Comparison of ENCODE assay signal across 9 cellular contexts in genomic region chr5:150763023-150763793, GRCh38. TPM values are rescaled to one million over a fixed set of nuclear protein-coding genes. Genes with fewer than 3 reads are reported as not detected.
A peak's percentile ranks its signal among the peaks of the same experiment; 100 is the strongest.
DNase-seq lines count a peak whose midpoint lies in the region; ATAC-seq, FAIRE-seq and TF ChIP-seq lines count a peak whose summit lies in the region.
"Had no signal": no experiment of that assay in that cellular context is flagged by ENCODE, and none has a peak within 500 bp of the region (broad histone marks: within the 10 kb centered on the region; RNA-seq: fewer than 3 reads in every experiment).

No MANE protein-coding gene starts in this region.

- intact Hi-C loops in natural killer cell (cut with micrococcal nuclease), result no loop called here

- H3K9me1 ChIP-seq in keratinocyte (ENCODE audit: control insufficient read depth, extremely low read depth, insufficient read depth, low read length), result no peaks in the 10 kb centered on the region

- H3K4me1 ChIP-seq in keratinocyte (ENCODE audit: control insufficient read depth, extremely low read depth, insufficient read depth, low read length), result peaks cover 20% of the 10 kb centered on the region

- no peak for TF ChIP-seq CTCF in natural killer cell (IDR thresholded peaks at IDR 0.05)
- peak in 1 of 3 experiments; percentile 38 for TF ChIP-seq CTCF in keratinocyte (optimal IDR thresholded peaks at IDR 0.05 in 1 of 3, IDR thresholded peaks at IDR 0.05 in 1 of 3, conservative IDR thresholded peaks at IDR 0.05 in 1 of 3; ENCODE audit: extremely low read depth in 1 of 3, insufficient read depth in 2 of 3, low read length in 3 of 3)

- H3K27me3 ChIP-seq in keratinocyte (ENCODE audit: control insufficient read depth, extremely low read depth, insufficient read depth, low read length), result no peaks in the 10 kb centered on the region

- DNase-seq in natural killer cell treated with Interleukin-12 subunit alpha and Interleukin-12 subunit beta and Interleukin-15 and Interleukin-18, amount 100 ng/mL, for 72 hours (ENCODE audit: low spot score), result peak; percentile 69
- no peak for DNase-seq in natural killer cell
- DNase-seq in UCSD-AML1 (lab: John Stamatoyannopoulos, UW; ENCODE audit: unreplicated experiment), result peak; percentile 66
- peak; percentile 77 for DNase-seq in keratinocyte (ENCODE audit: low read depth, low spot score)
- DNase-seq in activated CD4-positive, alpha-beta memory T cell treated with anti-CD3 and anti-CD28 coated beads, Interleukin-2, amount 10 ng/mL, durations not matched to agents 7 days and 5 days, result no peak
- DNase-seq in effector memory CD8-positive, alpha-beta T cell, result no peak
- DNase-seq in T-helper 1 cell, result no peak

- peak overlapping the region; percentile 72 for H3K4me3 Mint-ChIP-seq in natural killer cell treated with Interleukin-12 subunit alpha and Interleukin-12 subunit beta and Interleukin-15 and Interleukin-18, amount 100 ng/mL, for 72 hours
- H3K4me3 Mint-ChIP-seq in natural killer cell, result no peak overlapping the region
- no peak overlapping the region for H3K4me3 Mint-ChIP-seq in activated CD4-positive, alpha-beta memory T cell treated with anti-CD3 and anti-CD28 coated beads, Interleukin-2, amount 10 ng/mL, durations not matched to agents 7 days and 5 days
- H3K4me3 Mint-ChIP-seq in effector memory CD8-positive, alpha-beta T cell, result no peak overlapping the region
- H3K4me3 Mint-ChIP-seq: T-helper 1 cell treated with Interleukin-12 subunit alpha and Interleukin-12 subunit beta and Interleukin-4 antibody, amounts not matched to agents 30 μg/mL and 1 μg/mL, for 36 hours had no signal

- H3K4me2 ChIP-seq in keratinocyte (ENCODE audit: control insufficient read depth, extremely low read depth, insufficient read depth, low read depth, low read length), result peak overlapping the region; percentile 31

- H3K27me3 Mint-ChIP-seq in natural killer cell treated with Interleukin-12 subunit alpha and Interleukin-12 subunit beta and Interleukin-15 and Interleukin-18, amount 100 ng/mL, for 72 hours, result peaks cover 2 to 12% of the 10 kb centered on the region in 2 donors
- H3K27me3 Mint-ChIP-seq in natural killer cell (ENCODE audit: low read depth in 2 of 2), result peaks cover 10 to 14% of the 10 kb centered on the region in 2 donors
- no peaks in the 10 kb centered on the region for H3K27me3 Mint-ChIP-seq in activated CD4-positive, alpha-beta memory T cell treated with anti-CD3 and anti-CD28 coated beads, Interleukin-2, amount 10 ng/mL, durations not matched to agents 7 days and 5 days
- H3K27me3 Mint-ChIP-seq in effector memory CD8-positive, alpha-beta T cell, result peaks cover 21 to 24% of the 10 kb centered on the region in 2 donors

- H2AFZ ChIP-seq in keratinocyte (ENCODE audit: control insufficient read depth, low read length), result peak overlapping the region; percentile 67

- peak overlapping the region; percentile 91 to 94 for H3K27ac Mint-ChIP-seq in natural killer cell treated with Interleukin-12 subunit alpha and Interleukin-12 subunit beta and Interleukin-15 and Interleukin-18, amount 100 ng/mL, for 72 hours
- H3K27ac Mint-ChIP-seq in natural killer cell, result peak overlapping the region in 1 of 2 donors; percentile 23
- H3K27ac Mint-ChIP-seq in activated CD4-positive, alpha-beta memory T cell treated with anti-CD3 and anti-CD28 coated beads, Interleukin-2, amount 10 ng/mL, durations not matched to agents 7 days and 5 days, result no peak overlapping the region
- no peak overlapping the region for H3K27ac Mint-ChIP-seq in effector memory CD8-positive, alpha-beta T cell
- H3K27ac Mint-ChIP-seq: T-helper 1 cell treated with Interleukin-12 subunit alpha and Interleukin-12 subunit beta and Interleukin-4 antibody, amounts not matched to agents 30 μg/mL and 1 μg/mL, for 36 hours had no signal

- CTCF ChIA-PET in activated CD4-positive, alpha-beta memory T cell treated with anti-CD3 and anti-CD28 coated beads, Interleukin-2, amount 10 ng/mL, durations not matched to agents 7 days and 5 days (lab: Charles Lee), result interaction anchor here (1.6 to 2.4 kb wide), 2 partner anchors 15 to 19 kb away, joined by 6 to 8 read pairs; partner anchors contain the start of gene SMIM3

- H4K20me1 ChIP-seq in keratinocyte (ENCODE audit: control insufficient read depth, extremely low read depth, insufficient read depth, low read length), result no peaks in the 10 kb centered on the region

- dilution Hi-C loops in keratinocyte (cut with MboI; ENCODE audit: extremely low pct_ligation_motif_present, low sequenced_read_pairs), result no loop called here

- H3K4me3 ChIP-seq in keratinocyte (ENCODE audit: control insufficient read depth in 2 of 3, extremely low read depth in 1 of 3, insufficient read depth in 2 of 3, low read depth in 1 of 3, low read length in 3 of 3), result no peak overlapping the region

- H3K79me2 ChIP-seq in keratinocyte (ENCODE audit: control insufficient read depth, insufficient read depth, low read length), result peaks cover under 1% of the 10 kb centered on the region

- peaks cover 4% of the 10 kb centered on the region for H3K36me3 Mint-ChIP-seq in natural killer cell treated with Interleukin-12 subunit alpha and Interleukin-12 subunit beta and Interleukin-15 and Interleukin-18, amount 100 ng/mL, for 72 hours
- no peaks in the 10 kb centered on the region for H3K36me3 Mint-ChIP-seq in natural killer cell
- no peaks in the 10 kb centered on the region for H3K36me3 Mint-ChIP-seq in activated CD4-positive, alpha-beta memory T cell treated with anti-CD3 and anti-CD28 coated beads, Interleukin-2, amount 10 ng/mL, durations not matched to agents 7 days and 5 days (ENCODE audit: low read depth)
- no peaks in the 10 kb centered on the region for H3K36me3 Mint-ChIP-seq in effector memory CD8-positive, alpha-beta T cell (ENCODE audit: insufficient read depth)

- peak overlapping the region; percentile 68 for H3K27ac ChIP-seq in keratinocyte (ENCODE audit: control insufficient read depth, insufficient read depth, low read length)

- H3K36me3 ChIP-seq in keratinocyte (ENCODE audit: control insufficient read depth in 2 of 2, extremely low read depth in 1 of 2, insufficient read depth in 2 of 2, low read length in 2 of 2), result no peaks in the 10 kb centered on the region

- POLR2A ChIA-PET in activated CD4-positive, alpha-beta memory T cell treated with anti-CD3 and anti-CD28 coated beads, Interleukin-2, amount 10 ng/mL, durations not matched to agents 7 days and 5 days (lab: Charles Lee), result interaction anchor here (1.4 kb wide), 1 partner anchor 20 kb away, joined by 3 read pairs; no protein-coding TSS in a partner anchor

- H3K9me3 ChIP-seq in keratinocyte (ENCODE audit: control insufficient read depth, low read depth, low read length), result no peaks in the 10 kb centered on the region

- peak overlapping the region; percentile 7 for H3K9ac ChIP-seq in keratinocyte (ENCODE audit: control insufficient read depth, extremely low read depth, insufficient read depth, low read length)

- H3K4me1 Mint-ChIP-seq in natural killer cell treated with Interleukin-12 subunit alpha and Interleukin-12 subunit beta and Interleukin-15 and Interleukin-18, amount 100 ng/mL, for 72 hours (ENCODE audit: low read depth in 2 of 2), result peaks cover 32 to 37% of the 10 kb centered on the region in 2 donors
- peaks cover 7 to 8% of the 10 kb centered on the region in 2 donors for H3K4me1 Mint-ChIP-seq in natural killer cell
- H3K4me1 Mint-ChIP-seq in activated CD4-positive, alpha-beta memory T cell treated with anti-CD3 and anti-CD28 coated beads, Interleukin-2, amount 10 ng/mL, durations not matched to agents 7 days and 5 days, result peaks cover 21% of the 10 kb centered on the region
- H3K4me1 Mint-ChIP-seq in effector memory CD8-positive, alpha-beta T cell (ENCODE audit: low read depth in 2 of 2), result peaks cover 4 to 8% of the 10 kb centered on the region in 2 donors

- FAIRE-seq in keratinocyte (lab: Jason Lieb, UNC), result peak; percentile 76

- H3K9me3 Mint-ChIP-seq in natural killer cell treated with Interleukin-12 subunit alpha and Interleukin-12 subunit beta and Interleukin-15 and Interleukin-18, amount 100 ng/mL, for 72 hours, result no peaks in the 10 kb centered on the region
- H3K9me3 Mint-ChIP-seq in natural killer cell, result no peaks in the 10 kb centered on the region
- no peaks in the 10 kb centered on the region for H3K9me3 Mint-ChIP-seq in activated CD4-positive, alpha-beta memory T cell treated with anti-CD3 and anti-CD28 coated beads, Interleukin-2, amount 10 ng/mL, durations not matched to agents 7 days and 5 days
- H3K9me3 Mint-ChIP-seq in effector memory CD8-positive, alpha-beta T cell, result no peaks in the 10 kb centered on the region
- H3K9me3 Mint-ChIP-seq: T-helper 1 cell treated with Interleukin-12 subunit alpha and Interleukin-12 subunit beta and Interleukin-4 antibody, amounts not matched to agents 30 μg/mL and 1 μg/mL, for 36 hours had no signal

- ATAC-seq in natural killer cell treated with Interleukin-12 subunit alpha and Interleukin-12 subunit beta and Interleukin-15 and Interleukin-18, amount 100 ng/mL, for 72 hours, result no peak
- ATAC-seq in natural killer cell (no peak), GM21423 (IDR thresholded peaks at IDR 0.05; ENCODE audit: unreplicated experiment) (no peak)
- ATAC-seq in effector memory CD8-positive, alpha-beta T cell (replicated peaks), result no peak

RNA-seq across cellular contexts. Expression of gene DCTN4, which starts 4.4 kb away (rescaled TPM):
- 10 to 100 TPM; 54.1 to 68.8 TPM for total RNA-seq in natural killer cell treated with Interleukin-12 subunit alpha and Interleukin-12 subunit beta and Interleukin-15 and Interleukin-18, amount 100 ng/mL, for 72 hours
- 100 to 1,000 TPM in 1 of 3 donors, 10 to 100 TPM in 2; 90.0 to 108 (median 92.0) TPM for total RNA-seq in natural killer cell
- polyA plus RNA-seq in keratinocyte, result 37.7 to 46.4 TPM (median 44.3 TPM) in 3 replicates
- polyA plus RNA-seq in keratinocyte (2011; ENCODE audit: low read depth), result 32.4 TPM
- polyA plus RNA-seq in keratinocyte (2011; cell fraction: cytosol; rRNA removed), result 42.2 and 56.1 TPM in 2 replicates
- polyA plus RNA-seq in keratinocyte (2011; cell fraction: nucleus; rRNA removed), result 48.2 and 48.7 TPM in 2 replicates
- 19.1 and 26.3 TPM in 2 replicates for polyA plus RNA-seq in keratinocyte (2012; ENCODE audit: low replicate concordance)
- polyA minus RNA-seq in keratinocyte, result 55.7 to 69.8 TPM (median 68.1 TPM) in 3 replicates
- 32.0 TPM for polyA minus RNA-seq in keratinocyte (2011; cell fraction: cytosol; rRNA and poly(A)+ RNA removed)
- 35.3 and 58.6 TPM in 2 replicates for polyA minus RNA-seq in keratinocyte (2011; cell fraction: nucleus; rRNA and poly(A)+ RNA removed)
- total RNA-seq in activated CD4-positive, alpha-beta memory T cell treated with anti-CD3 and anti-CD28 coated beads, Interleukin-2, amount 10 ng/mL, durations not matched to agents 7 days and 5 days, result 10 to 100 TPM; 38.6 to 40.6 TPM

RNA-seq across cellular contexts. Expression of gene SMIM3, which starts 15.3 kb away (rescaled TPM):
- 10 to 100 TPM; 24.5 to 30.4 TPM for total RNA-seq in natural killer cell treated with Interleukin-12 subunit alpha and Interleukin-12 subunit beta and Interleukin-15 and Interleukin-18, amount 100 ng/mL, for 72 hours
- total RNA-seq in natural killer cell, result 1 to 10 TPM; 7.0 to 9.4 (median 8.9) TPM
- polyA plus RNA-seq in keratinocyte, result 21.1 to 37.0 TPM (median 29.7 TPM) in 3 replicates
- 18.5 TPM for polyA plus RNA-seq in keratinocyte (2011; ENCODE audit: low read depth)
- polyA plus RNA-seq in keratinocyte (2011; cell fraction: cytosol; rRNA removed), result 32.6 and 36.5 TPM in 2 replicates
- polyA plus RNA-seq in keratinocyte (2011; cell fraction: nucleus; rRNA removed), result 15.8 and 17.0 TPM in 2 replicates
- polyA plus RNA-seq in keratinocyte (2012; ENCODE audit: low replicate concordance), result 19.2 TPM in 2 replicates
- 11.4 to 14.1 TPM (median 12.1 TPM) in 3 replicates for polyA minus RNA-seq in keratinocyte
- 12.9 TPM for polyA minus RNA-seq in keratinocyte (2011; cell fraction: cytosol; rRNA and poly(A)+ RNA removed)
- 3.0 and 4.4 TPM in 2 replicates for polyA minus RNA-seq in keratinocyte (2011; cell fraction: nucleus; rRNA and poly(A)+ RNA removed)
- 10 to 100 TPM; 17.4 to 19.1 TPM for total RNA-seq in activated CD4-positive, alpha-beta memory T cell treated with anti-CD3 and anti-CD28 coated beads, Interleukin-2, amount 10 ng/mL, durations not matched to agents 7 days and 5 days

Comparison
In these comparisons a context has a peak if more than half of its experiments do, and no peak if none do; other contexts are left out.
1. DNase-seq: peak in natural killer cell treated with Interleukin-12 subunit alpha and Interleukin-12 subunit beta and Interleukin-15 and Interleukin-18, amount 100 ng/mL, for 72 hours (single experiment), UCSD-AML1 (single experiment) and keratinocyte (single experiment); none in natural killer cell (single experiment), activated CD4-positive, alpha-beta memory T cell treated with anti-CD3 and anti-CD28 coated beads, Interleukin-2, amount 10 ng/mL, durations not matched to agents 7 days and 5 days (single experiment), effector memory CD8-positive, alpha-beta T cell (0 of 3) and T-helper 1 cell (0 of 5).
2. H3K27ac Mint-ChIP-seq: peak in natural killer cell treated with Interleukin-12 subunit alpha and Interleukin-12 subunit beta and Interleukin-15 and Interleukin-18, amount 100 ng/mL, for 72 hours (2 of 2); none in activated CD4-positive, alpha-beta memory T cell treated with anti-CD3 and anti-CD28 coated beads, Interleukin-2, amount 10 ng/mL, durations not matched to agents 7 days and 5 days (single experiment) and effector memory CD8-positive, alpha-beta T cell (0 of 2).